In genomic region chr20:62146019-62146755, GRCh38 we compare ENCODE assay signal across 1 cellular context.
TF ChIP-seq lines count a peak whose summit lies in the region.

No MANE protein-coding gene starts in this region.

TF ChIP-seq in GM23338, 12 proteins besides CTCF, POLR2A, EP300 and RAD21:
- no peak for TF ChIP-seq REST (IDR thresholded peaks at IDR 0.05; ENCODE audit: unreplicated experiment)
